In genomic region chr2:43474273-43474672, GRCh38 we compare ENCODE assay signal across 22 cellular contexts.
"Had no signal": no experiment of that assay in that cellular context is flagged by ENCODE, and none has a peak within 500 bp of the region (broad histone marks: within the 10 kb centered on the region; RNA-seq: fewer than 3 reads in every experiment).

No MANE protein-coding gene starts in this region.

- ATAC-seq: effector memory CD8-positive, alpha-beta T cell; gastrocnemius medialis; left lobe of liver; mucosa of descending colon; natural killer cell treated with Interleukin-12 subunit alpha and Interleukin-12 subunit beta and Interleukin-15 and Interleukin-18, amount 100 ng/mL, for 72 hours; psoas muscle; stimulated activated effector memory CD8-positive, alpha-beta T cell treated with anti-CD3 and anti-CD28 coated beads, Interleukin-12 subunit alpha, Interleukin-12 subunit beta, amount 100 ng/mL, for 72 hours had no signal

- H3K27me3 Mint-ChIP-seq: effector memory CD8-positive, alpha-beta T cell; memory B cell; naive B cell; natural killer cell treated with Interleukin-12 subunit alpha and Interleukin-12 subunit beta and Interleukin-15 and Interleukin-18, amount 100 ng/mL, for 72 hours had no signal

- H3K9me3 Mint-ChIP-seq: effector memory CD8-positive, alpha-beta T cell; memory B cell; naive B cell; natural killer cell treated with Interleukin-12 subunit alpha and Interleukin-12 subunit beta and Interleukin-15 and Interleukin-18, amount 100 ng/mL, for 72 hours; stimulated activated effector memory CD8-positive, alpha-beta T cell treated with anti-CD3 and anti-CD28 coated beads, Interleukin-12 subunit alpha, Interleukin-12 subunit beta, amount 100 ng/mL, for 72 hours had no signal

- H3K9me3 ChIP-seq: gastrocnemius medialis, mucosa of descending colon, ovary, psoas muscle, sigmoid colon, stomach, thyroid gland had no signal

- H3K4me3 Mint-ChIP-seq: effector memory CD8-positive, alpha-beta T cell; memory B cell; naive B cell; natural killer cell treated with Interleukin-12 subunit alpha and Interleukin-12 subunit beta and Interleukin-15 and Interleukin-18, amount 100 ng/mL, for 72 hours; stimulated activated effector memory CD8-positive, alpha-beta T cell treated with anti-CD3 and anti-CD28 coated beads, Interleukin-12 subunit alpha, Interleukin-12 subunit beta, amount 100 ng/mL, for 72 hours had no signal

- H3K36me3 ChIP-seq: gastrocnemius medialis, ovary, sigmoid colon, stomach, thyroid gland had no signal

- H3K4me3 ChIP-seq: coronary artery, gastrocnemius medialis, lung, mucosa of descending colon, ovary, psoas muscle, sigmoid colon, stomach, thyroid gland had no signal

- H3K27me3 ChIP-seq: gastrocnemius medialis, ovary, sigmoid colon, stomach, thyroid gland had no signal

- H3K27ac ChIP-seq: coronary artery, gastrocnemius medialis, psoas muscle, stomach, thyroid gland had no signal

- H3K4me1 Mint-ChIP-seq: memory B cell had no signal

- H3K27ac Mint-ChIP-seq: effector memory CD8-positive, alpha-beta T cell; natural killer cell treated with Interleukin-12 subunit alpha and Interleukin-12 subunit beta and Interleukin-15 and Interleukin-18, amount 100 ng/mL, for 72 hours; stimulated activated effector memory CD8-positive, alpha-beta T cell treated with anti-CD3 and anti-CD28 coated beads, Interleukin-12 subunit alpha, Interleukin-12 subunit beta, amount 100 ng/mL, for 72 hours had no signal

- DNase-seq: dermis blood vessel endothelial cell; effector memory CD8-positive, alpha-beta T cell; gastrocnemius medialis; head of caudate nucleus; mucosa of descending colon; naive B cell; nucleus accumbens; ovary; posterior cingulate gyrus; psoas muscle; sigmoid colon; stimulated activated CD4-positive, alpha-beta T cell treated with anti-CD3 and anti-CD28 coated beads, Interleukin-2, amount 100 ng/mL, for 24 hours; stimulated activated CD4-positive, alpha-beta T cell treated with anti-CD3 and anti-CD28 coated beads, Interleukin-4, amount 100 ng/mL, for 24 hours; stimulated activated naive CD4-positive, alpha-beta T cell treated with Interleukin-2 at 50 U/mL for 16 hours; stomach; thyroid gland had no signal
